In genomic region chr1:204294371-204294770, GRCh38 we compare ENCODE assay signal across 9 cellular contexts.
DNase-seq lines count a peak whose midpoint lies in the region; ATAC-seq and TF ChIP-seq lines count a peak whose summit lies in the region.
"Had no signal": no experiment of that assay in that cellular context is flagged by ENCODE, and none has a peak within 500 bp of the region (broad histone marks: within the 10 kb centered on the region; RNA-seq: fewer than 3 reads in every experiment).

No MANE protein-coding gene starts in this region.

- H3K79me2 ChIP-seq in mammary epithelial cell (ENCODE audit: insufficient read depth, low read length) = no peaks in the 10 kb centered on the region

- H3K9ac ChIP-seq in mammary epithelial cell (ENCODE audit: insufficient read depth, low read length) (no peak overlapping the region), endodermal cell (ENCODE audit: extremely low read depth, low read length, poor library complexity, severe bottlenecking) (no peak overlapping the region)

- no peak overlapping the region for H3K4me3 ChIP-seq in HFF-Myc (replicated peaks; ENCODE audit: low read depth, low read length)
- H3K4me3 ChIP-seq in mammary epithelial cell (replicated peaks in 1 of 3; ENCODE audit: insufficient read depth in 1 of 3, low read depth in 2 of 3, low read length in 3 of 3) = no peak overlapping the region
- H3K4me3 ChIP-seq in testis = no peak overlapping the region
- H3K4me3 ChIP-seq in endodermal cell (ENCODE audit: low read length) = no peak overlapping the region
- H3K4me3 ChIP-seq: K562 had no signal

- H3K27me3 ChIP-seq in mammary epithelial cell (ENCODE audit: insufficient read depth, low read length) (no peaks in the 10 kb centered on the region), testis (no peaks in the 10 kb centered on the region), endodermal cell (ENCODE audit: control insufficient read depth, insufficient read depth, low read length, poor library complexity, severe bottlenecking) (no peaks in the 10 kb centered on the region)

- peak; percentile 92 for DNase-seq in HFF-Myc (ENCODE audit: extremely low read depth, low read depth)
- DNase-seq in mammary epithelial cell = peak; percentile 87
- DNase-seq in left lobe of liver (ENCODE audit: low spot score) = no peak
- DNase-seq in testis = peak; percentile 67
- DNase-seq in NCI-H82 (lab: John Stamatoyannopoulos, UW) = no peak
- DNase-seq in anterior cingulate cortex (lab: John Stamatoyannopoulos, UW) = no peak
- DNase-seq in endodermal cell = no peak

- H3K4me2 ChIP-seq in mammary epithelial cell (ENCODE audit: insufficient read depth, low read depth, low read length) = peak overlapping the region; percentile 33

- peaks cover 29% of the 10 kb centered on the region for H3K4me1 ChIP-seq in mammary epithelial cell (ENCODE audit: insufficient read depth, low read length)
- H3K4me1 ChIP-seq in testis = peaks cover 31% of the 10 kb centered on the region
- peaks cover 8% of the 10 kb centered on the region for H3K4me1 ChIP-seq in endodermal cell (ENCODE audit: control insufficient read depth, insufficient read depth, low read length)

- H4K20me1 ChIP-seq in mammary epithelial cell (ENCODE audit: insufficient read depth, low read length) = no peaks in the 10 kb centered on the region

- ATAC-seq in left lobe of liver = peak; percentile 68
- no peak for ATAC-seq in HG03457 (IDR thresholded peaks at IDR 0.05; ENCODE audit: unreplicated experiment)
- ATAC-seq: K562 had no signal

- CTCF ChIA-PET in mammary epithelial cell (lab: Charles Lee; ENCODE audit: low non-redundant PET) = interaction anchor here (0.6 kb wide), 1 partner anchor 423 kb away, joined by 3 read pairs; no protein-coding TSS in a partner anchor

- BruUV-seq in mammary epithelial cell (replicated peaks; lab: Mats Ljungman, UMichigan) = no TSS peak

- no peaks in the 10 kb centered on the region for H3K9me3 Mint-ChIP-seq in endodermal cell

- H3K9me3 ChIP-seq in mammary epithelial cell (replicated peaks; ENCODE audit: insufficient read depth, low read length) (no peaks in the 10 kb centered on the region), testis (no peaks in the 10 kb centered on the region), endodermal cell (ENCODE audit: control insufficient read depth, low read length) (no peaks in the 10 kb centered on the region)

- H3K27ac ChIP-seq in mammary epithelial cell (ENCODE audit: insufficient read depth, low read depth, low read length) (peak overlapping the region; percentile 3), testis (no peak overlapping the region), endodermal cell (ENCODE audit: low read depth, low read length) (no peak overlapping the region)

- dilution Hi-C loops in mammary epithelial cell (cut with HindIII; ENCODE audit: low sequenced_read_pairs) = no loop called here

- TF ChIP-seq CTCF in HFF-Myc (IDR thresholded peaks at IDR 0.05; ENCODE audit: low read depth, low read length, missing control alignments) = no peak
- no peak for TF ChIP-seq CTCF in mammary epithelial cell (conservative IDR thresholded peaks at IDR 0.05 in 1 of 2, IDR thresholded peaks at IDR 0.05 in 1 of 2; ENCODE audit: extremely low read depth in 1 of 2, insufficient read depth in 1 of 2, low read depth in 1 of 2, low read length in 2 of 2)
- TF ChIP-seq CTCF in testis (IDR thresholded peaks at IDR 0.05) = no peak
- TF ChIP-seq CTCF in endodermal cell (conservative IDR thresholded peaks at IDR 0.05) = no peak

- peaks cover 41% of the 10 kb centered on the region for H3K4me1 Mint-ChIP-seq in endodermal cell

- H3K27ac Mint-ChIP-seq in endodermal cell = no peak overlapping the region

- no peak overlapping the region for H2AFZ ChIP-seq in mammary epithelial cell (ENCODE audit: low read depth, low read length)

- H3K36me3 Mint-ChIP-seq in endodermal cell (ENCODE audit: low read depth) = no peaks in the 10 kb centered on the region

- intact Hi-C loops in mammary epithelial cell (cut with micrococcal nuclease) = no loop called here
- intact Hi-C loops in testis (cut with DNase I; ENCODE audit: low total_unique reads) = no loop called here

- in situ Hi-C loops in mammary epithelial cell (cut with MboI; ENCODE audit: low sequenced_read_pairs in 2 of 2) = no loop called here

- WGBS in mammary epithelial cell (ENCODE audit: low coverage, missing lambda C conversion rate) = 2% methylated on average over 6 of the region's 6 CpGs
- 50 to 63% methylated on average over 6 of the region's 6 CpGs for WGBS in testis, 2 donors
- WGBS in endodermal cell (ENCODE audit: insufficient coverage in 1 of 2, insufficient read length in 1 of 2), 2 experiments = 85% methylated on average over 4 to 6 of the region's 6 CpGs

- TF ChIP-seq POLR2A in testis (IDR thresholded peaks at IDR 0.05) = no peak

- H3K4me3 Mint-ChIP-seq in endodermal cell = no peak overlapping the region

- H3K27me3 Mint-ChIP-seq in endodermal cell (ENCODE audit: insufficient read depth) = no peaks in the 10 kb centered on the region

- no peaks in the 10 kb centered on the region for H3K36me3 ChIP-seq in mammary epithelial cell (ENCODE audit: insufficient read depth, low read length)
- no peaks in the 10 kb centered on the region for H3K36me3 ChIP-seq in testis (ENCODE audit: low read depth, missing control alignments)
- no peaks in the 10 kb centered on the region for H3K36me3 ChIP-seq in endodermal cell (ENCODE audit: control insufficient read depth, insufficient read depth, low read length)

Comparison
In these comparisons a context has a peak if more than half of its experiments do, and no peak if none do; other contexts are left out.
1. DNase-seq: peak in HFF-Myc (single experiment), mammary epithelial cell (single experiment) and testis (single experiment); none in left lobe of liver (single experiment), NCI-H82 (single experiment), anterior cingulate cortex (0 of 58) and endodermal cell (single experiment).